Comparison of ENCODE assay signal across 8 cellular contexts in the genomic region with DNA sequence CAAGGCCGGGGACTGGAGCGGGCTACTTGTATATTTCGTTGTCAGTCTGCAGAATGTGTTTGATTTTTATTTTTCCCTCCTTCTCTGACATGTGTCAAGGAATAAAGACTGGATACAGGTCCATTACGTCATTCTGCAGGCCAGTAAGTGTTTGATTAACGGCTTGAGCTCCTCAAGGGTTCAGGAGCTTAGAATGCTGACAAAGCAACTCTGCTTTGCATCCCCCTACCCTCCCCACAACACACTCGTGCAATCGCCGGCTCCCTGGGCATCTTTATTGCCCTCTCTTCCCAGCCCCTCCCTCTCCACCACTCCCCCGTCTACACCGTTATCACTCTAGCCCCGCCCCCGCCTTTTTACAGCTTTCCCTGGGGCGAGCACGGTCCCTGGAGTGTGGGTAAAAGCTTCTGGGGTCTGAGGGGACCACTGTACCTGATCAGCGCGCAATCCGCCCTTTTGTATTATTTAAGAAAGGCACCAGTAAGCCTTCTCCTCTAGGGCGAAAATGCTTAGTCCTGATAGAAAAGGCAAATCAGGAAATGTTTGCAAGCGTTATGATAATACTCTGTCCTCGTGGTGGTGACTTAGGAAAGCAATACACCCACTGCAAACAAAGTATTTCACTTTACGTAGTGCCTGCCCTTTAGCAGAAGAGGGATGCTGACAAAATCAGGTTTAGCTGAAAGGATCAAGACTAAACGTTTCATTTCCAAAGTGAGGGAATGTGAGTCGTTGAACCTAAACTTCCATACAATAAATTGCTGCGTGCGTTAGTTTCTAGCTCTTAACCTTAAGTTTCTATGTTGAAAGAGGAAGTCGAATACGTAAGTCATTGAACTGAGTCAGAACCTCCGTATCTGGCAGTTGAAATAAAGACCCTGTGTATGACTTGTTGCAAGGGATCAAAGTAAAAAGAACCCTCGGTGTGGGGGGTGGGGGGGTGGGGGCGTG. TPM values are rescaled to one million over a fixed set of nuclear protein-coding genes. Genes with fewer than 3 reads are reported as not detected.
DNase-seq lines count a peak whose midpoint lies in the region; ATAC-seq and TF ChIP-seq lines count a peak whose summit lies in the region.

No MANE protein-coding gene starts in this region.

- H3K27me3 ChIP-seq in RWPE2 (ENCODE audit: insufficient read depth, poor library complexity, severe bottlenecking) (peaks cover 26% of the 10 kb centered on the region), ectodermal cell (ENCODE audit: control insufficient read depth, insufficient read depth, low read length, poor library complexity, severe bottlenecking) (peaks cover 59% of the 10 kb centered on the region), upper lobe of right lung (peaks cover 43% of the 10 kb centered on the region)

- WGBS in ectodermal cell, 2 experiments: 6 to 9% methylated on average over 26 to 30 of the region's 30 CpGs
- 8 to 11% methylated on average over 9 to 12 of the region's 30 CpGs for WGBS in mesodermal cell (ENCODE audit: insufficient coverage in 2 of 2), 2 experiments

- peak; percentile 15 for DNase-seq in Ammon's horn (ENCODE audit: low spot score)
- peak; percentile 55 for DNase-seq in GM20000 (ENCODE audit: low spot score)
- no peak for DNase-seq in RWPE2 (ENCODE audit: low spot score)
- DNase-seq in upper lobe of right lung: no peak
- no peak for DNase-seq in SK-N-DZ (ENCODE audit: low spot score)
- DNase-seq in GM19240 (ENCODE audit: insufficient read length, low spot score): no peak

- no peaks in the 10 kb centered on the region for H3K36me3 ChIP-seq in RWPE2 (ENCODE audit: low read depth)
- H3K36me3 ChIP-seq in ectodermal cell (ENCODE audit: control insufficient read depth, insufficient read depth, low read length): no peaks in the 10 kb centered on the region
- H3K36me3 ChIP-seq in mesodermal cell (ENCODE audit: control insufficient read depth, insufficient read depth, low read length): no peaks in the 10 kb centered on the region
- no peaks in the 10 kb centered on the region for H3K36me3 ChIP-seq in upper lobe of right lung

- TF ChIP-seq CTCF in GM20000 (IDR thresholded peaks at IDR 0.05; ENCODE audit: extremely low read depth, missing control alignments) (no peak), RWPE2 (IDR thresholded peaks at IDR 0.05; ENCODE audit: poor library complexity, severe bottlenecking) (no peak), upper lobe of right lung (IDR thresholded peaks at IDR 0.05) (no peak)

- H3K4me3 ChIP-seq in RWPE2 (ENCODE audit: severe bottlenecking) (peak overlapping the region; percentile 42), ectodermal cell (ENCODE audit: insufficient read depth, low read depth, low read length) (peak overlapping the region; percentile 50), mesodermal cell (ENCODE audit: extremely low read depth, insufficient read depth, low read length, poor library complexity, severe bottlenecking) (peak overlapping the region; percentile 62), upper lobe of right lung (peak overlapping the region; percentile 48)

- peaks cover 25% of the 10 kb centered on the region for H3K4me1 ChIP-seq in RWPE2 (ENCODE audit: insufficient read depth, poor library complexity, severe bottlenecking)
- H3K4me1 ChIP-seq in ectodermal cell (ENCODE audit: control insufficient read depth, insufficient read depth, low read length): peaks cover 20% of the 10 kb centered on the region
- peaks cover 5% of the 10 kb centered on the region for H3K4me1 ChIP-seq in mesodermal cell (ENCODE audit: control insufficient read depth, insufficient read depth, low read length, poor library complexity, severe bottlenecking)
- peaks cover 23% of the 10 kb centered on the region for H3K4me1 ChIP-seq in upper lobe of right lung

- H3K9me3 ChIP-seq in RWPE2 (ENCODE audit: severe bottlenecking): no peaks in the 10 kb centered on the region
- no peaks in the 10 kb centered on the region for H3K9me3 ChIP-seq in ectodermal cell (ENCODE audit: control insufficient read depth, low read length)
- no peaks in the 10 kb centered on the region for H3K9me3 ChIP-seq in mesodermal cell (ENCODE audit: control insufficient read depth, low read length)
- no peaks in the 10 kb centered on the region for H3K9me3 ChIP-seq in upper lobe of right lung

- ATAC-seq in RWPE2 (ENCODE audit: low read depth) (no peak; the same call in 2 of the 3 replicates), upper lobe of right lung (peak; percentile 19)

- H3K27ac ChIP-seq in RWPE2 (ENCODE audit: poor library complexity, severe bottlenecking) (no peak overlapping the region), ectodermal cell (ENCODE audit: insufficient read depth, low read depth, low read length, poor library complexity, severe bottlenecking) (no peak overlapping the region), mesodermal cell (ENCODE audit: low read depth, low read length, severe bottlenecking) (peak overlapping the region; percentile 11), upper lobe of right lung (no peak overlapping the region)

- intact Hi-C loops in upper lobe of right lung (cut with DNase I): no loop called here

RNA-seq across cellular contexts. Expression of a gene that starts 1.4 kb away (rescaled TPM):
- polyA plus RNA-seq in ectodermal cell (2013, experiment 1 of 4): 1.6 TPM
- polyA plus RNA-seq in ectodermal cell (2013, experiment 2 of 4): 2.4 TPM
- 2.6 TPM for polyA plus RNA-seq in ectodermal cell (2013, experiment 3 of 4)
- 2.0 TPM for polyA plus RNA-seq in ectodermal cell (2013, experiment 4 of 4)
- polyA plus RNA-seq in mesodermal cell (2013, experiment 1 of 2): 13.5 TPM
- polyA plus RNA-seq in mesodermal cell (2013, experiment 2 of 2): 10.8 TPM
- total RNA-seq in upper lobe of right lung: 8.9 TPM
- polyA plus RNA-seq in SK-N-DZ (2014; cell fraction: cytosol; rRNA removed): 0.13 and 2.1 TPM in 2 replicates
- polyA plus RNA-seq in SK-N-DZ (2014; cell fraction: nucleus; rRNA removed): 0.53 and 1.3 TPM in 2 replicates

Comparison
In these comparisons a context has a peak if more than half of its experiments do, and no peak if none do; other contexts are left out.
1. DNase-seq: peak in Ammon's horn (single experiment) and GM20000 (single experiment); none in RWPE2 (single experiment), upper lobe of right lung (single experiment), SK-N-DZ (single experiment) and GM19240 (single experiment).
2. Peak in every context shown above with its lines, with median percentiles within 50 percentile points of each other: H3K4me3 ChIP-seq.